Comparison of ENCODE assay signal across 15 cellular contexts in genomic region chr22:44386386-44387035, GRCh38.
DNase-seq lines count a peak whose midpoint lies in the region; ATAC-seq and TF ChIP-seq lines count a peak whose summit lies in the region.
"Had no signal": no experiment of that assay in that cellular context is flagged by ENCODE, and none has a peak within 500 bp of the region (broad histone marks: within the 10 kb centered on the region; RNA-seq: fewer than 3 reads in every experiment).

No MANE protein-coding gene starts in this region.

- H3K9me3 Mint-ChIP-seq in glutamatergic neuron (ENCODE audit: unreplicated experiment) = peaks cover 3% of the 10 kb centered on the region
- H3K9me3 Mint-ChIP-seq in activated T-cell treated with anti-CD3 and anti-CD28 coated beads, Interleukin-2, amount 50 U/mL, for 72 hours = no peaks in the 10 kb centered on the region
- H3K9me3 Mint-ChIP-seq: CD8-positive, alpha-beta memory T cell had no signal

- TF ChIP-seq RAD21 in Ishikawa (IDR thresholded peaks at IDR 0.05; ENCODE audit: low read depth) = no peak

- no peaks in the 10 kb centered on the region for H3K4me1 ChIP-seq in psoas muscle

- H3K27ac ChIP-seq in psoas muscle = no peak overlapping the region

- no peak overlapping the region for H3K4me3 ChIP-seq in psoas muscle

- no peak overlapping the region for H3K4me3 Mint-ChIP-seq in glutamatergic neuron (ENCODE audit: unreplicated experiment)
- no peak overlapping the region for H3K4me3 Mint-ChIP-seq in activated T-cell treated with anti-CD3 and anti-CD28 coated beads, Interleukin-2, amount 50 U/mL, for 72 hours
- H3K4me3 Mint-ChIP-seq: CD8-positive, alpha-beta memory T cell had no signal

- peaks cover 0 to 21% (median 5%) of the 10 kb centered on the region in 3 donors for H3K27me3 ChIP-seq in psoas muscle (ENCODE audit: insufficient read depth in 3 of 3, low read length in 2 of 3)

- peaks cover 7% of the 10 kb centered on the region for H3K4me1 Mint-ChIP-seq in glutamatergic neuron (ENCODE audit: low read depth, unreplicated experiment)
- no peaks in the 10 kb centered on the region for H3K4me1 Mint-ChIP-seq in activated T-cell treated with anti-CD3 and anti-CD28 coated beads, Interleukin-2, amount 50 U/mL, for 72 hours (ENCODE audit: low read depth)
- H3K4me1 Mint-ChIP-seq: CD8-positive, alpha-beta memory T cell had no signal

- no peak for TF ChIP-seq EP300 in Ishikawa (IDR thresholded peaks at IDR 0.05; ENCODE audit: borderline replicate concordance)

- ATAC-seq in psoas muscle (no peak), GM18519 (IDR thresholded peaks at IDR 0.05; ENCODE audit: low FRiP score, unreplicated experiment) (no peak)
- no peak for ATAC-seq in activated T-cell treated with anti-CD3 and anti-CD28 coated beads, Interleukin-2, amount 50 U/mL, for 72 hours (replicated peaks in 1 of 2)
- ATAC-seq: PC-3 had no signal

- peaks cover 18% of the 10 kb centered on the region for H3K27me3 Mint-ChIP-seq in glutamatergic neuron (ENCODE audit: unreplicated experiment)
- H3K27me3 Mint-ChIP-seq in activated T-cell treated with anti-CD3 and anti-CD28 coated beads, Interleukin-2, amount 50 U/mL, for 72 hours (ENCODE audit: low read depth) = peaks cover 6% of the 10 kb centered on the region

- TF ChIP-seq CTCF in glutamatergic neuron (IDR thresholded peaks at IDR 0.05; ENCODE audit: partially characterized antibody, unreplicated experiment) (no peak), psoas muscle (IDR thresholded peaks at IDR 0.05) (no peak), GM20000 (IDR thresholded peaks at IDR 0.05; ENCODE audit: extremely low read depth, missing control alignments) (no peak)

- H3K36me3 ChIP-seq in psoas muscle (ENCODE audit: insufficient read depth in 1 of 2, low read depth in 1 of 2) = no peaks in the 10 kb centered on the region

- no peaks in the 10 kb centered on the region for H3K36me3 Mint-ChIP-seq in glutamatergic neuron (ENCODE audit: unreplicated experiment)
- no peaks in the 10 kb centered on the region for H3K36me3 Mint-ChIP-seq in activated T-cell treated with anti-CD3 and anti-CD28 coated beads, Interleukin-2, amount 50 U/mL, for 72 hours (ENCODE audit: insufficient read depth in 2 of 2)

- no peak overlapping the region for H3K27ac Mint-ChIP-seq in glutamatergic neuron (ENCODE audit: unreplicated experiment)
- no peak overlapping the region for H3K27ac Mint-ChIP-seq in activated T-cell treated with anti-CD3 and anti-CD28 coated beads, Interleukin-2, amount 50 U/mL, for 72 hours

- H3K9me3 ChIP-seq in psoas muscle = no peaks in the 10 kb centered on the region
- H3K9me3 ChIP-seq: SK-N-SH had no signal

- DNase-seq in COLO668 (lab: John Stamatoyannopoulos, UW; ENCODE audit: unreplicated experiment) (peak; percentile 15), glutamatergic neuron (peak; percentile 8), psoas muscle (peak; percentile 7 to 27), GM20000 (ENCODE audit: low spot score) (no peak)
- DNase-seq in activated T-cell treated with anti-CD3 and anti-CD28 coated beads, Interleukin-2, amount 50 U/mL, for 72 hours = no peak
- DNase-seq: DMS 273 treated with DMSO at 0.1 percent for 48 hours, GOT3, Kasumi-1, NCI-H187 treated with DMSO at 0.1 percent for 48 hours, NCI-H524, PC-3, SK-N-SH had no signal

- 81 to 86% (median 83%) methylated on average over 20 of the region's 20 CpGs for WGBS in psoas muscle, 3 donors

- intact Hi-C loops in psoas muscle (cut with DNase I) = no loop called here

TF ChIP-seq in Ishikawa, 13 proteins besides CTCF, POLR2A, EP300 and RAD21:
- TF ChIP-seq EGR1 (IDR thresholded peaks at IDR 0.05) (no peak), REST (IDR thresholded peaks at IDR 0.05; ENCODE audit: low read depth) (0 out of 2 replicates have a peak, but pooled peaks have one; percentile 30)

Comparison
In these comparisons a context has a peak if more than half of its experiments do, and no peak if none do; other contexts are left out.
1. DNase-seq: peak in COLO668 (single experiment), glutamatergic neuron (single experiment) and psoas muscle (2 of 2); none in GM20000 (single experiment) and activated T-cell treated with anti-CD3 and anti-CD28 coated beads, Interleukin-2, amount 50 U/mL, for 72 hours (0 of 2).